In the genomic region with DNA sequence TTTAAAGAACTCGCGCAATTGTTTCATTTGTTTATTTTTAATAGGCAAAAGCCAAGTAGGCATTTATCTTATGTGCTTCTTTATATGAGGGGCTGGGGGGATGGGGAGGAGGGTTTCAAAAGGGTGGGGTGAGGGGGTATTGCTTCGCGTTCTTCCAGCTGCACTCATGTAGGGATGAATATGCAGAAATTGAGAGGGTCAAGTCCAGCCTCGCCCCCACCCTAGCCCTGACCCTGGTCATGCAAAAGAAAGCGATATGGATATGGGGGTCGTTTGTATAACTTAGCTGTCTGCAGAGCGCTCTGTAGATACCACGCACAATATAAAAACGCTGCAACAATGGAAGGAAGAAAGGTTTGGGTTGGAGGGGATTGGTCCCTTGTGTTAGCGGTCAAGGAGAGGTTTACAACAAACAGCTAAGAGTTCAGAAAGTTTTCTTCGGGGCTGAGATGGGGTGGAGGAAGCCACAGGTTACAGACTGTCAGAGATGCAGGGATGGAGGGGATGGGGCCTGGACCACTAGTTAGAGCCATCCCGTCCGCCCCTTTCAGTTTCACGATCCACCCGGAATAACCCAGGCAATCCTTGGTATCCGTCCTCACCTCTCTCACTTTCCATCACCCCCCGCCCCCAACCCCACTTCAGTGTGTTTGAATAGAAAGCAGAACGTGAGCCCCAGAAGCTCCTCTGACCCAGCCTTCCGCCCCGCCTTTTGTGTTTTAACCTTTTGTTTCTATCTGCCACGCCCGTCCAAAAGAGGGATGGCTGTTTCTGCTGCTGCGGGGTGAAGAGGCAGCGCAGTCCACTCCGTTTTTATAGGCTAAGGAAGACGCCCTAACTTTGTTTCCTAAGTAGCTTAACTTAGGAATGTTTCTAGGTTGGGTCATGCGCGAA, we compare ENCODE assay signal across 9 cellular contexts.
DNase-seq lines count a peak whose midpoint lies in the region; ATAC-seq and TF ChIP-seq lines count a peak whose summit lies in the region.
"Had no signal": no experiment of that assay in that cellular context is flagged by ENCODE, and none has a peak within 500 bp of the region (broad histone marks: within the 10 kb centered on the region; RNA-seq: fewer than 3 reads in every experiment).

No MANE protein-coding gene starts in this region.

- peaks cover 27% of the 10 kb centered on the region for H3K4me1 Mint-ChIP-seq in CD8-positive, alpha-beta T cell (ENCODE audit: low read depth)
- H3K4me1 Mint-ChIP-seq in activated CD4-positive, alpha-beta memory T cell treated with anti-CD3 and anti-CD28 coated beads, Interleukin-2, amount 10 ng/mL, durations not matched to agents 7 days and 5 days: peaks cover 7% of the 10 kb centered on the region

- DNase-seq in CD8-positive, alpha-beta T cell: no peak
- DNase-seq in NCI-H510A treated with DMSO at 0.1 percent for 48 hours (lab: John Stamatoyannopoulos, UW) (peak; percentile 44), neuronal stem cell (ENCODE audit: low spot score) (peak; percentile 58), NCI-H2081 treated with DMSO at 0.1 percent for 48 hours (lab: John Stamatoyannopoulos, UW) (no peak)
- no peak for DNase-seq in activated CD4-positive, alpha-beta memory T cell treated with anti-CD3 and anti-CD28 coated beads, Interleukin-2, amount 10 ng/mL, durations not matched to agents 7 days and 5 days
- DNase-seq: activated CD4-positive, alpha-beta T cell treated with anti-CD3 and anti-CD28 coated beads for 4 hours had no signal

- H3K36me3 ChIP-seq in CD8-positive, alpha-beta T cell (ENCODE audit: insufficient read depth, low read length): no peaks in the 10 kb centered on the region
- H3K36me3 ChIP-seq in esophagus (ENCODE audit: control insufficient read depth in 2 of 2, insufficient read depth in 2 of 2, low read length in 1 of 2) (no peaks in the 10 kb centered on the region), neuronal stem cell (replicated peaks in 1 of 2; ENCODE audit: control insufficient read depth in 2 of 2, insufficient read depth in 2 of 2, low read length in 2 of 2) (peaks cover 0 to 36% of the 10 kb centered on the region in 2 donors)

- peak overlapping the region; percentile 94 for H3K18ac ChIP-seq in neuronal stem cell (ENCODE audit: low read length)

- H3K4me2 ChIP-seq in neuronal stem cell (ENCODE audit: insufficient read depth, low read length, poor library complexity, severe bottlenecking): peak overlapping the region; percentile 98

- H4K8ac ChIP-seq in neuronal stem cell (ENCODE audit: low read depth, low read length): no peak overlapping the region

- no peak overlapping the region for H4K91ac ChIP-seq in neuronal stem cell (ENCODE audit: low read depth, low read length, poor library complexity)

- peak overlapping the region; percentile 57 for H3K4me3 Mint-ChIP-seq in CD8-positive, alpha-beta T cell
- no peak overlapping the region for H3K4me3 Mint-ChIP-seq in activated CD4-positive, alpha-beta memory T cell treated with anti-CD3 and anti-CD28 coated beads, Interleukin-2, amount 10 ng/mL, durations not matched to agents 7 days and 5 days

- intact Hi-C loops in CD8-positive, alpha-beta T cell (cut with DNase I, micrococcal nuclease): no loop called here

- H2BK15ac ChIP-seq in neuronal stem cell (ENCODE audit: low read length): no peak overlapping the region

- CTCF ChIA-PET in CD8-positive, alpha-beta T cell (lab: Charles Lee): no interaction called here
- CTCF ChIA-PET in activated CD4-positive, alpha-beta memory T cell treated with anti-CD3 and anti-CD28 coated beads, Interleukin-2, amount 10 ng/mL, durations not matched to agents 7 days and 5 days (lab: Charles Lee): no interaction called here

- no peak overlapping the region for H3K27ac Mint-ChIP-seq in CD8-positive, alpha-beta T cell
- H3K27ac Mint-ChIP-seq in activated CD4-positive, alpha-beta memory T cell treated with anti-CD3 and anti-CD28 coated beads, Interleukin-2, amount 10 ng/mL, durations not matched to agents 7 days and 5 days: no peak overlapping the region

- no peak overlapping the region for H2BK12ac ChIP-seq in neuronal stem cell (ENCODE audit: low read length)

- no peak overlapping the region for H3K27ac ChIP-seq in CD8-positive, alpha-beta T cell (ENCODE audit: low read depth, low read length)
- H3K27ac ChIP-seq in esophagus (ENCODE audit: low read depth in 2 of 2, low read length in 1 of 2) (peak overlapping the region; percentile 4 to 34), neuronal stem cell (replicated peaks; ENCODE audit: low read length) (peak overlapping the region; percentile 91)

- peak overlapping the region; percentile 88 for H2BK5ac ChIP-seq in neuronal stem cell (ENCODE audit: low read length)

- H3K9me3 ChIP-seq in CD8-positive, alpha-beta T cell (ENCODE audit: low read length): no peaks in the 10 kb centered on the region
- H3K9me3 ChIP-seq in esophagus (ENCODE audit: control insufficient read depth in 2 of 2, insufficient read depth in 1 of 2, low read depth in 1 of 2, low read length in 1 of 2) (no peaks in the 10 kb centered on the region), neuronal stem cell (replicated peaks in 1 of 2; ENCODE audit: control insufficient read depth in 2 of 2, insufficient read depth in 1 of 2, low read depth in 1 of 2, low read length in 2 of 2) (peaks cover 0 to 17% of the 10 kb centered on the region in 2 donors)

- H3K9me3 Mint-ChIP-seq in CD8-positive, alpha-beta T cell: no peaks in the 10 kb centered on the region
- H3K9me3 Mint-ChIP-seq in activated CD4-positive, alpha-beta memory T cell treated with anti-CD3 and anti-CD28 coated beads, Interleukin-2, amount 10 ng/mL, durations not matched to agents 7 days and 5 days: no peaks in the 10 kb centered on the region

- H3K23ac ChIP-seq in neuronal stem cell (ENCODE audit: low read depth, low read length, poor library complexity): no peak overlapping the region

- 10 to 11% methylated on average over 29 of the region's 29 CpGs for WGBS in esophagus, 2 donors
- WGBS in neuronal stem cell (ENCODE audit: extremely low coverage in 2 of 2, insufficient read length in 2 of 2, insufficient replicate concordance in 1 of 2), 2 donors: no CpG with 5 or more reads among the region's 29 CpGs

- H3K4me3 ChIP-seq in CD8-positive, alpha-beta T cell (ENCODE audit: low read depth, low read length): no peak overlapping the region
- H3K4me3 ChIP-seq in esophagus (ENCODE audit: low read depth in 1 of 2, low read length in 2 of 2) (peak overlapping the region; percentile 35 to 47), neuronal stem cell (ENCODE audit: low read length in 2 of 2) (peak overlapping the region; percentile 66 to 93)

- peaks cover 24% of the 10 kb centered on the region for H3K4me1 ChIP-seq in CD8-positive, alpha-beta T cell (ENCODE audit: insufficient read depth, low read length)
- peaks cover 0 to 6% of the 10 kb centered on the region in 2 donors for H3K4me1 ChIP-seq in esophagus (ENCODE audit: control insufficient read depth in 2 of 2, insufficient read depth in 2 of 2, low read length in 1 of 2)
- peaks cover 2 to 11% of the 10 kb centered on the region in 2 donors for H3K4me1 ChIP-seq in neuronal stem cell (ENCODE audit: control insufficient read depth in 2 of 2, insufficient read depth in 1 of 2, low read depth in 1 of 2, low read length in 2 of 2)

- no peak overlapping the region for H2BK120ac ChIP-seq in neuronal stem cell (ENCODE audit: low read depth, low read length)

- no peak for TF ChIP-seq CTCF in CD8-positive, alpha-beta T cell (IDR thresholded peaks at IDR 0.05)

- ATAC-seq in CD8-positive, alpha-beta T cell: no peak
- ATAC-seq in GM21723 (IDR thresholded peaks at IDR 0.05; ENCODE audit: unreplicated experiment) (no peak), HG02678 (IDR thresholded peaks at IDR 0.05; ENCODE audit: unreplicated experiment) (no peak)

- H3K27me3 ChIP-seq in CD8-positive, alpha-beta T cell (ENCODE audit: insufficient read depth, low read length): no peaks in the 10 kb centered on the region
- H3K27me3 ChIP-seq in esophagus (ENCODE audit: control insufficient read depth in 1 of 2, insufficient read depth in 2 of 2, low read length in 2 of 2) (peaks cover 0 to 3% of the 10 kb centered on the region in 2 donors), neuronal stem cell (ENCODE audit: control insufficient read depth in 3 of 3, insufficient read depth in 3 of 3, low read depth in 1 of 3, low read length in 3 of 3) (peaks cover 0 to 14% (median 0%) of the 10 kb centered on the region in 3 experiments)

- H3K36me3 Mint-ChIP-seq in CD8-positive, alpha-beta T cell: no peaks in the 10 kb centered on the region
- peaks cover 5% of the 10 kb centered on the region for H3K36me3 Mint-ChIP-seq in activated CD4-positive, alpha-beta memory T cell treated with anti-CD3 and anti-CD28 coated beads, Interleukin-2, amount 10 ng/mL, durations not matched to agents 7 days and 5 days (ENCODE audit: low read depth)

- peak overlapping the region; percentile 86 for H2AK5ac ChIP-seq in neuronal stem cell (ENCODE audit: low read depth, low read length)

- H3K27me3 Mint-ChIP-seq in CD8-positive, alpha-beta T cell (ENCODE audit: low read depth): peaks cover 57% of the 10 kb centered on the region
- H3K27me3 Mint-ChIP-seq in activated CD4-positive, alpha-beta memory T cell treated with anti-CD3 and anti-CD28 coated beads, Interleukin-2, amount 10 ng/mL, durations not matched to agents 7 days and 5 days: peaks cover 60% of the 10 kb centered on the region

- no peak overlapping the region for H3K4ac ChIP-seq in neuronal stem cell (ENCODE audit: low read length)

- H3K79me1 ChIP-seq in neuronal stem cell (ENCODE audit: low read depth, low read length): peaks cover 2% of the 10 kb centered on the region

- no peak overlapping the region for H3K14ac ChIP-seq in neuronal stem cell (ENCODE audit: low read length)

- peak overlapping the region; percentile 55 for H3K9ac ChIP-seq in neuronal stem cell (ENCODE audit: low read depth, low read length, poor library complexity)

- POLR2A ChIA-PET in CD8-positive, alpha-beta T cell (lab: Charles Lee): interaction anchor here (0.7 kb wide), 1 partner anchor 10 kb away, joined by 3 read pairs; no protein-coding TSS in a partner anchor
- POLR2A ChIA-PET in activated CD4-positive, alpha-beta memory T cell treated with anti-CD3 and anti-CD28 coated beads, Interleukin-2, amount 10 ng/mL, durations not matched to agents 7 days and 5 days (lab: Charles Lee): no interaction called here

- peak overlapping the region; percentile 91 for H2AFZ ChIP-seq in neuronal stem cell (ENCODE audit: low read length)

Comparison
In these comparisons a context has a peak if more than half of its experiments do, and no peak if none do; other contexts are left out.
1. DNase-seq: peak in NCI-H510A treated with DMSO at 0.1 percent for 48 hours (single experiment) and neuronal stem cell (single experiment); none in CD8-positive, alpha-beta T cell (0 of 7), activated CD4-positive, alpha-beta memory T cell treated with anti-CD3 and anti-CD28 coated beads, Interleukin-2, amount 10 ng/mL, durations not matched to agents 7 days and 5 days (single experiment) and NCI-H2081 treated with DMSO at 0.1 percent for 48 hours (single experiment).